Comparison of ENCODE assay signal across 1 cellular context in the genomic region with DNA sequence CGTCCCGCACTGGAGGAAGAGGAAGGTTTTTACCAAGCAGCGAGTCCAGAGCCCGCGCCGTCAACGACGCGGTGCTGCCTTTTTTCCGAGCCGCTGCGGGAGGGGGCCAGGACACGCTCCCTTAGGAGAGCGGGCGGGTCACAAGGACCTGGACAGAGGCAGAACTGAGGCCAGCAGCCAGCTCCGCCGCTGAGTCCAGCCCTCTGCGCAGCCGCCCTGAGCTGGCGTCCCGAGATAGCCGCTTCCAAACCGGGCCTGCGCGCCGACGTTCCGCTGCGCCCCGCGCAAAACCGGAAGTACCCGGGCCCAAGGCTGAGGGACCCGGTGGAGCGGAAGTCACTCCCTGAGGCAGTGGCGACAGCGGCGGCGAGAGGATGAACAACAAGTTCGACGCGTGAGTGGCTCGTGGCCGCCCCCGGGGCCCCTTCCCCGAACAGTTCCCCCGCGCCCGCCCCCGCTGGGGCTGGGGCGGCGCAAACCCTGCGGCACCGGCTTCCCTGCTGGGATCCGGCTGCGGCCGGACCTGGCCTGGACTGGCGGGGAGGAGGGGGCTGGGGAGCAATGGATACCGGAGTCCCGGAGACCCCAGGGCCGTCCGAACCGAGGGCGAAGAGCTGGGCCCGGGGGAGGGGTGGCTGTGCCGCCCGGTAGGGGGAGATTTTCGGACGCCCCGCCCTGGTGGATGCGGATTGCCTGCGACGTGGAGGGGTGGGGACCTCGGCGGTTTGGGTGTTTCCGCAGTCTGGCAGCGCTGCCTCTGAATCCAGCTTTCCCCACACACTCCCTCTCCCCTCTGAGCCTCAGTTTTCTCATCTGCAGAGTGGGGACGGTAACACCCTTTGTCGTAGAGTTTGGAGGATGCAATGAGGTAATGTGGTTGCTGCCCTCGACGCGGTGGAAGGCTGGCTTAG.
A peak's percentile ranks its signal among the peaks of the same experiment; 100 is the strongest.
TF ChIP-seq lines count a peak whose summit lies in the region.

A gene with protein sequence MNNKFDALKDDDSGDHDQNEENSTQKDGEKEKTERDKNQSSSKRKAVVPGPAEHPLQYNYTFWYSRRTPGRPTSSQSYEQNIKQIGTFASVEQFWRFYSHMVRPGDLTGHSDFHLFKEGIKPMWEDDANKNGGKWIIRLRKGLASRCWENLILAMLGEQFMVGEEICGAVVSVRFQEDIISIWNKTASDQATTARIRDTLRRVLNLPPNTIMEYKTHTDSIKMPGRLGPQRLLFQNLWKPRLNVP (plus strand): TSS at position 339 of the 911 bp plus-strand sequence. CDS start 36 bp downstream, at position 375.
A gene (minus strand): TSS at position 207 of the 911 bp plus-strand sequence. CDS start 675 bp downstream, outside the sequence.

TF ChIP-seq in WTC11, 78 proteins besides CTCF, POLR2A, EP300 and RAD21 (continued from another document and continues in another):
- TF ChIP-seq, protein P1, sequence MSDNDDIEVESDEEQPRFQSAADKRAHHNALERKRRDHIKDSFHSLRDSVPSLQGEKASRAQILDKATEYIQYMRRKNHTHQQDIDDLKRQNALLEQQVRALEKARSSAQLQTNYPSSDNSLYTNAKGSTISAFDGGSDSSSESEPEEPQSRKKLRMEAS (CRISPR knock-in tag; IDR thresholded peaks at IDR 0.05) = peak; percentile 94
- TF ChIP-seq FOXP1 (CRISPR knock-in tag; IDR thresholded peaks at IDR 0.05; ENCODE audit: borderline replicate concordance) = peak; percentile 78
- TF ChIP-seq, protein P2, sequence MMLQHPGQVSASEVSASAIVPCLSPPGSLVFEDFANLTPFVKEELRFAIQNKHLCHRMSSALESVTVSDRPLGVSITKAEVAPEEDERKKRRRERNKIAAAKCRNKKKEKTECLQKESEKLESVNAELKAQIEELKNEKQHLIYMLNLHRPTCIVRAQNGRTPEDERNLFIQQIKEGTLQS (CRISPR knock-in tag; conservative IDR thresholded peaks at IDR 0.05) = no peak
- peak; percentile 94 for TF ChIP-seq ETV6 (CRISPR knock-in tag; IDR thresholded peaks at IDR 0.05)
- TF ChIP-seq, protein P3, sequence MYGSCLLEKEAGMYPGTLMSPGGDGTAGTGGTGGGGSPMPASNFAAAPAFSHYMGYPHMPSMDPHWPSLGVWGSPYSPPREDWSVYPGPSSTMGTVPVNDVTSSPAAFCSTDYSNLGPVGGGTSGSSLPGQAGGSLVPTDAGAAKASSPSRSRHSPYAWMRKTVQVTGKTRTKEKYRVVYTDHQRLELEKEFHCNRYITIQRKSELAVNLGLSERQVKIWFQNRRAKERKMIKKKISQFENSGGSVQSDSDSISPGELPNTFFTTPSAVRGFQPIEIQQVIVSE (CRISPR knock-in tag; IDR thresholded peaks at IDR 0.05; ENCODE audit: borderline replicate concordance) = no peak
- peak; percentile 85 for TF ChIP-seq JUN (CRISPR knock-in tag; IDR thresholded peaks at IDR 0.05)
- 0 out of 2 replicates have a peak, but pooled peaks have one; percentile 48 for TF ChIP-seq TEAD4 (CRISPR knock-in tag; IDR thresholded peaks at IDR 0.05)
- TF ChIP-seq MXD4 (CRISPR knock-in tag; IDR thresholded peaks at IDR 0.05; ENCODE audit: borderline replicate concordance) = no peak
- TF ChIP-seq, protein P4, sequence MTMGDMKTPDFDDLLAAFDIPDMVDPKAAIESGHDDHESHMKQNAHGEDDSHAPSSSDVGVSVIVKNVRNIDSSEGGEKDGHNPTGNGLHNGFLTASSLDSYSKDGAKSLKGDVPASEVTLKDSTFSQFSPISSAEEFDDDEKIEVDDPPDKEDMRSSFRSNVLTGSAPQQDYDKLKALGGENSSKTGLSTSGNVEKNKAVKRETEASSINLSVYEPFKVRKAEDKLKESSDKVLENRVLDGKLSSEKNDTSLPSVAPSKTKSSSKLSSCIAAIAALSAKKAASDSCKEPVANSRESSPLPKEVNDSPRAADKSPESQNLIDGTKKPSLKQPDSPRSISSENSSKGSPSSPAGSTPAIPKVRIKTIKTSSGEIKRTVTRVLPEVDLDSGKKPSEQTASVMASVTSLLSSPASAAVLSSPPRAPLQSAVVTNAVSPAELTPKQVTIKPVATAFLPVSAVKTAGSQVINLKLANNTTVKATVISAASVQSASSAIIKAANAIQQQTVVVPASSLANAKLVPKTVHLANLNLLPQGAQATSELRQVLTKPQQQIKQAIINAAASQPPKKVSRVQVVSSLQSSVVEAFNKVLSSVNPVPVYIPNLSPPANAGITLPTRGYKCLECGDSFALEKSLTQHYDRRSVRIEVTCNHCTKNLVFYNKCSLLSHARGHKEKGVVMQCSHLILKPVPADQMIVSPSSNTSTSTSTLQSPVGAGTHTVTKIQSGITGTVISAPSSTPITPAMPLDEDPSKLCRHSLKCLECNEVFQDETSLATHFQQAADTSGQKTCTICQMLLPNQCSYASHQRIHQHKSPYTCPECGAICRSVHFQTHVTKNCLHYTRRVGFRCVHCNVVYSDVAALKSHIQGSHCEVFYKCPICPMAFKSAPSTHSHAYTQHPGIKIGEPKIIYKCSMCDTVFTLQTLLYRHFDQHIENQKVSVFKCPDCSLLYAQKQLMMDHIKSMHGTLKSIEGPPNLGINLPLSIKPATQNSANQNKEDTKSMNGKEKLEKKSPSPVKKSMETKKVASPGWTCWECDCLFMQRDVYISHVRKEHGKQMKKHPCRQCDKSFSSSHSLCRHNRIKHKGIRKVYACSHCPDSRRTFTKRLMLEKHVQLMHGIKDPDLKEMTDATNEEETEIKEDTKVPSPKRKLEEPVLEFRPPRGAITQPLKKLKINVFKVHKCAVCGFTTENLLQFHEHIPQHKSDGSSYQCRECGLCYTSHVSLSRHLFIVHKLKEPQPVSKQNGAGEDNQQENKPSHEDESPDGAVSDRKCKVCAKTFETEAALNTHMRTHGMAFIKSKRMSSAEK (CRISPR knock-in tag; IDR thresholded peaks at IDR 0.05; ENCODE audit: borderline replicate concordance) = no peak
- TF ChIP-seq, protein P5, sequence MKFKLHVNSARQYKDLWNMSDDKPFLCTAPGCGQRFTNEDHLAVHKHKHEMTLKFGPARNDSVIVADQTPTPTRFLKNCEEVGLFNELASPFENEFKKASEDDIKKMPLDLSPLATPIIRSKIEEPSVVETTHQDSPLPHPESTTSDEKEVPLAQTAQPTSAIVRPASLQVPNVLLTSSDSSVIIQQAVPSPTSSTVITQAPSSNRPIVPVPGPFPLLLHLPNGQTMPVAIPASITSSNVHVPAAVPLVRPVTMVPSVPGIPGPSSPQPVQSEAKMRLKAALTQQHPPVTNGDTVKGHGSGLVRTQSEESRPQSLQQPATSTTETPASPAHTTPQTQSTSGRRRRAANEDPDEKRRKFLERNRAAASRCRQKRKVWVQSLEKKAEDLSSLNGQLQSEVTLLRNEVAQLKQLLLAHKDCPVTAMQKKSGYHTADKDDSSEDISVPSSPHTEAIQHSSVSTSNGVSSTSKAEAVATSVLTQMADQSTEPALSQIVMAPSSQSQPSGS (CRISPR knock-in tag; IDR thresholded peaks at IDR 0.05; ENCODE audit: borderline replicate concordance, low read depth) = no peak
- TF ChIP-seq NR3C1 (CRISPR knock-in tag; conservative IDR thresholded peaks at IDR 0.05; ENCODE audit: low read depth) = no peak; the same call in 1 of the 2 replicates
- peak; percentile 95 for TF ChIP-seq TEAD1 (CRISPR knock-in tag; IDR thresholded peaks at IDR 0.05)
- no peak for TF ChIP-seq IRF2 (CRISPR knock-in tag; IDR thresholded peaks at IDR 0.05; ENCODE audit: borderline replicate concordance, low read depth)
- TF ChIP-seq, protein P6, sequence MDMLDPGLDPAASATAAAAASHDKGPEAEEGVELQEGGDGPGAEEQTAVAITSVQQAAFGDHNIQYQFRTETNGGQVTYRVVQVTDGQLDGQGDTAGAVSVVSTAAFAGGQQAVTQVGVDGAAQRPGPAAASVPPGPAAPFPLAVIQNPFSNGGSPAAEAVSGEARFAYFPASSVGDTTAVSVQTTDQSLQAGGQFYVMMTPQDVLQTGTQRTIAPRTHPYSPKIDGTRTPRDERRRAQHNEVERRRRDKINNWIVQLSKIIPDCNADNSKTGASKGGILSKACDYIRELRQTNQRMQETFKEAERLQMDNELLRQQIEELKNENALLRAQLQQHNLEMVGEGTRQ (CRISPR knock-in tag; IDR thresholded peaks at IDR 0.05) = peak; percentile 51; the same call in 1 of the 2 replicates
- peak; percentile 57; the same call in 1 of the 2 replicates for TF ChIP-seq NR1H2 (CRISPR knock-in tag; IDR thresholded peaks at IDR 0.05)
- peak; percentile 45; the same call in 1 of the 2 replicates for TF ChIP-seq TCF7 (CRISPR knock-in tag; IDR thresholded peaks at IDR 0.05; ENCODE audit: low read depth)
- TF ChIP-seq, protein P7, sequence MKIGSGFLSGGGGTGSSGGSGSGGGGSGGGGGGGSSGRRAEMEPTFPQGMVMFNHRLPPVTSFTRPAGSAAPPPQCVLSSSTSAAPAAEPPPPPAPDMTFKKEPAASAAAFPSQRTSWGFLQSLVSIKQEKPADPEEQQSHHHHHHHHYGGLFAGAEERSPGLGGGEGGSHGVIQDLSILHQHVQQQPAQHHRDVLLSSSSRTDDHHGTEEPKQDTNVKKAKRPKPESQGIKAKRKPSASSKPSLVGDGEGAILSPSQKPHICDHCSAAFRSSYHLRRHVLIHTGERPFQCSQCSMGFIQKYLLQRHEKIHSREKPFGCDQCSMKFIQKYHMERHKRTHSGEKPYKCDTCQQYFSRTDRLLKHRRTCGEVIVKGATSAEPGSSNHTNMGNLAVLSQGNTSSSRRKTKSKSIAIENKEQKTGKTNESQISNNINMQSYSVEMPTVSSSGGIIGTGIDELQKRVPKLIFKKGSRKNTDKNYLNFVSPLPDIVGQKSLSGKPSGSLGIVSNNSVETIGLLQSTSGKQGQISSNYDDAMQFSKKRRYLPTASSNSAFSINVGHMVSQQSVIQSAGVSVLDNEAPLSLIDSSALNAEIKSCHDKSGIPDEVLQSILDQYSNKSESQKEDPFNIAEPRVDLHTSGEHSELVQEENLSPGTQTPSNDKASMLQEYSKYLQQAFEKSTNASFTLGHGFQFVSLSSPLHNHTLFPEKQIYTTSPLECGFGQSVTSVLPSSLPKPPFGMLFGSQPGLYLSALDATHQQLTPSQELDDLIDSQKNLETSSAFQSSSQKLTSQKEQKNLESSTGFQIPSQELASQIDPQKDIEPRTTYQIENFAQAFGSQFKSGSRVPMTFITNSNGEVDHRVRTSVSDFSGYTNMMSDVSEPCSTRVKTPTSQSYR (CRISPR knock-in tag; IDR thresholded peaks at IDR 0.05) = peak; percentile 82; the same call in 1 of the 2 replicates
- peak; percentile 94; the same call in 1 of the 2 replicates for TF ChIP-seq KAT7 (CRISPR knock-in tag; IDR thresholded peaks at IDR 0.05; ENCODE audit: borderline replicate concordance)
- peak; percentile 74; the same call in 1 of the 2 replicates for TF ChIP-seq CREB1 (CRISPR knock-in tag; IDR thresholded peaks at IDR 0.05)
- TF ChIP-seq, protein P8, sequence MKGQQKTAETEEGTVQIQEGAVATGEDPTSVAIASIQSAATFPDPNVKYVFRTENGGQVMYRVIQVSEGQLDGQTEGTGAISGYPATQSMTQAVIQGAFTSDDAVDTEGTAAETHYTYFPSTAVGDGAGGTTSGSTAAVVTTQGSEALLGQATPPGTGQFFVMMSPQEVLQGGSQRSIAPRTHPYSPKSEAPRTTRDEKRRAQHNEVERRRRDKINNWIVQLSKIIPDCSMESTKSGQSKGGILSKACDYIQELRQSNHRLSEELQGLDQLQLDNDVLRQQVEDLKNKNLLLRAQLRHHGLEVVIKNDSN (CRISPR knock-in tag; IDR thresholded peaks at IDR 0.05) = peak; percentile 59; the same call in 1 of the 2 replicates
- no peak for TF ChIP-seq ZNF671 (CRISPR knock-in tag; IDR thresholded peaks at IDR 0.05)
- TF ChIP-seq, protein P9, sequence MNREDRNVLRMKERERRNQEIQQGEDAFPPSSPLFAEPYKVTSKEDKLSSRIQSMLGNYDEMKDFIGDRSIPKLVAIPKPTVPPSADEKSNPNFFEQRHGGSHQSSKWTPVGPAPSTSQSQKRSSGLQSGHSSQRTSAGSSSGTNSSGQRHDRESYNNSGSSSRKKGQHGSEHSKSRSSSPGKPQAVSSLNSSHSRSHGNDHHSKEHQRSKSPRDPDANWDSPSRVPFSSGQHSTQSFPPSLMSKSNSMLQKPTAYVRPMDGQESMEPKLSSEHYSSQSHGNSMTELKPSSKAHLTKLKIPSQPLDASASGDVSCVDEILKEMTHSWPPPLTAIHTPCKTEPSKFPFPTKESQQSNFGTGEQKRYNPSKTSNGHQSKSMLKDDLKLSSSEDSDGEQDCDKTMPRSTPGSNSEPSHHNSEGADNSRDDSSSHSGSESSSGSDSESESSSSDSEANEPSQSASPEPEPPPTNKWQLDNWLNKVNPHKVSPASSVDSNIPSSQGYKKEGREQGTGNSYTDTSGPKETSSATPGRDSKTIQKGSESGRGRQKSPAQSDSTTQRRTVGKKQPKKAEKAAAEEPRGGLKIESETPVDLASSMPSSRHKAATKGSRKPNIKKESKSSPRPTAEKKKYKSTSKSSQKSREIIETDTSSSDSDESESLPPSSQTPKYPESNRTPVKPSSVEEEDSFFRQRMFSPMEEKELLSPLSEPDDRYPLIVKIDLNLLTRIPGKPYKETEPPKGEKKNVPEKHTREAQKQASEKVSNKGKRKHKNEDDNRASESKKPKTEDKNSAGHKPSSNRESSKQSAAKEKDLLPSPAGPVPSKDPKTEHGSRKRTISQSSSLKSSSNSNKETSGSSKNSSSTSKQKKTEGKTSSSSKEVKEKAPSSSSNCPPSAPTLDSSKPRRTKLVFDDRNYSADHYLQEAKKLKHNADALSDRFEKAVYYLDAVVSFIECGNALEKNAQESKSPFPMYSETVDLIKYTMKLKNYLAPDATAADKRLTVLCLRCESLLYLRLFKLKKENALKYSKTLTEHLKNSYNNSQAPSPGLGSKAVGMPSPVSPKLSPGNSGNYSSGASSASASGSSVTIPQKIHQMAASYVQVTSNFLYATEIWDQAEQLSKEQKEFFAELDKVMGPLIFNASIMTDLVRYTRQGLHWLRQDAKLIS (CRISPR knock-in tag; IDR thresholded peaks at IDR 0.05; ENCODE audit: borderline replicate concordance) = no peak; the same call in 1 of the 2 replicates
- TF ChIP-seq, protein P10, sequence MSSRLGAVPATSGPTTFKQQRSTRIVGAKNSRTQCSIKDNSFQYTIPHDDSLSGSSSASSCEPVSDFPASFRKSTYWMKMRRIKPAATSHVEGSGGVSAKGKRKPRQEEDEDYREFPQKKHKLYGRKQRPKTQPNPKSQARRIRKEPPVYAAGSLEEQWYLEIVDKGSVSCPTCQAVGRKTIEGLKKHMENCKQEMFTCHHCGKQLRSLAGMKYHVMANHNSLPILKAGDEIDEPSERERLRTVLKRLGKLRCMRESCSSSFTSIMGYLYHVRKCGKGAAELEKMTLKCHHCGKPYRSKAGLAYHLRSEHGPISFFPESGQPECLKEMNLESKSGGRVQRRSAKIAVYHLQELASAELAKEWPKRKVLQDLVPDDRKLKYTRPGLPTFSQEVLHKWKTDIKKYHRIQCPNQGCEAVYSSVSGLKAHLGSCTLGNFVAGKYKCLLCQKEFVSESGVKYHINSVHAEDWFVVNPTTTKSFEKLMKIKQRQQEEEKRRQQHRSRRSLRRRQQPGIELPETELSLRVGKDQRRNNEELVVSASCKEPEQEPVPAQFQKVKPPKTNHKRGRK (CRISPR knock-in tag; IDR thresholded peaks at IDR 0.05; ENCODE audit: borderline replicate concordance) = no peak
- TF ChIP-seq, protein P11, sequence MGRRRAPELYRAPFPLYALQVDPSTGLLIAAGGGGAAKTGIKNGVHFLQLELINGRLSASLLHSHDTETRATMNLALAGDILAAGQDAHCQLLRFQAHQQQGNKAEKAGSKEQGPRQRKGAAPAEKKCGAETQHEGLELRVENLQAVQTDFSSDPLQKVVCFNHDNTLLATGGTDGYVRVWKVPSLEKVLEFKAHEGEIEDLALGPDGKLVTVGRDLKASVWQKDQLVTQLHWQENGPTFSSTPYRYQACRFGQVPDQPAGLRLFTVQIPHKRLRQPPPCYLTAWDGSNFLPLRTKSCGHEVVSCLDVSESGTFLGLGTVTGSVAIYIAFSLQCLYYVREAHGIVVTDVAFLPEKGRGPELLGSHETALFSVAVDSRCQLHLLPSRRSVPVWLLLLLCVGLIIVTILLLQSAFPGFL (CRISPR knock-in tag; IDR thresholded peaks at IDR 0.05; ENCODE audit: borderline replicate concordance) = peak; percentile 54; the same call in 1 of the 2 replicates
- peak; percentile 90; the same call in 1 of the 2 replicates for TF ChIP-seq ZNF232 (CRISPR knock-in tag; IDR thresholded peaks at IDR 0.05)
- 0 out of 2 replicates have a peak, but pooled peaks have one; percentile 4 for TF ChIP-seq HMGA2 (CRISPR knock-in tag; IDR thresholded peaks at IDR 0.05)
